In genomic region chr3:125055165-125055912, GRCh38 we compare ENCODE assay signal across 8 cellular contexts. TPM values are rescaled to one million over a fixed set of nuclear protein-coding genes. Genes with fewer than 3 reads are reported as not detected.
DNase-seq lines count a peak whose midpoint lies in the region; ATAC-seq and TF ChIP-seq lines count a peak whose summit lies in the region.

No MANE protein-coding gene starts in this region.

- peak overlapping the region; percentile 79 for H4K91ac ChIP-seq in IMR-90 (ENCODE audit: insufficient read depth, low read depth, low read length)

- peak overlapping the region; percentile 71 for H3K14ac ChIP-seq in IMR-90 (replicated peaks; ENCODE audit: low read depth, low read length)

- DNase-seq in COR-L47 (lab: John Stamatoyannopoulos, UW) (peak; percentile 50), IMR-90 (peak; percentile 20), left cardiac atrium (peak; percentile 50), sigmoid colon (no peak), NCI-H2081 (lab: John Stamatoyannopoulos, UW) (no peak)
- DNase-seq in activated T-helper 9 cell treated with anti-CD3 and anti-CD28 coated beads, Interleukin-2, amount 50 U/mL, for 16 hours (ENCODE audit: low read depth) = peak; percentile 10

- POLR2A ChIA-PET in IMR-90 (lab: Charles Lee; ENCODE audit: unreplicated experiment) = no interaction called here

- peaks cover 38% of the 10 kb centered on the region for H4K20me1 ChIP-seq in IMR-90 (ENCODE audit: insufficient read depth, low read length)

- H3K27ac ChIP-seq in IMR-90 (ENCODE audit: insufficient read depth, low read length) (peak overlapping the region; percentile 94), sigmoid colon (peak overlapping the region; percentile 93 to 95 (median 94))

- intact Hi-C loops in IMR-90 (cut with micrococcal nuclease) = loop anchor here (1.0 to 2.0 kb wide), 3 partner anchors 46 to 383 kb away; partner anchors contain the start of gene ZNF148
- intact Hi-C loops in left cardiac atrium (cut with DNase I) = no loop called here
- intact Hi-C loops in sigmoid colon (cut with DNase I) = loop anchor here (2.0 to 10.0 kb wide), 3 partner anchors 53 to 529 kb away; no protein-coding TSS in a partner anchor

- H2AFZ ChIP-seq in IMR-90 (replicated peaks; ENCODE audit: low read length, poor library complexity) = peak overlapping the region; percentile 71

- peak overlapping the region; percentile 71; the same call in 1 of the 2 replicates for H4K5ac ChIP-seq in IMR-90 (ENCODE audit: low read depth, low read length)

- H2AK5ac ChIP-seq in IMR-90 (ENCODE audit: low read depth, low read length) = peak overlapping the region; percentile 51; the same call in 1 of the 2 replicates

- H3K4me3 ChIP-seq in IMR-90 (ENCODE audit: insufficient read depth, low read depth, low read length) (peak overlapping the region; percentile 96), sigmoid colon (peak overlapping the region; percentile 64 to 81 (median 79))

- ATAC-seq in GM21367 (IDR thresholded peaks at IDR 0.05; ENCODE audit: unreplicated experiment) (peak; percentile 17), IMR-90 (ENCODE audit: low read depth) (peak; percentile 9), left cardiac atrium (peak; percentile 0 to 4), GM18519 (IDR thresholded peaks at IDR 0.05; ENCODE audit: low FRiP score, unreplicated experiment) (no peak)

- H3K18ac ChIP-seq in IMR-90 (ENCODE audit: low read depth, low read length) = peak overlapping the region; percentile 91

- H2BK20ac ChIP-seq in IMR-90 (ENCODE audit: low read depth, low read length) = peak overlapping the region; percentile 8; the same call in 1 of the 2 replicates

- peak overlapping the region; percentile 95 for H3K4me2 ChIP-seq in IMR-90 (ENCODE audit: low read depth, low read length)

- TF ChIP-seq CTCF in IMR-90 (conservative IDR thresholded peaks at IDR 0.05; ENCODE audit: low read depth, low read length) (0 out of 2 replicates have a peak, but pooled peaks have one; percentile 2), sigmoid colon (IDR thresholded peaks at IDR 0.05) (no peak)

- H3K9ac ChIP-seq in IMR-90 (ENCODE audit: low read depth, low read length) = peak overlapping the region; percentile 94

- H3K4me1 ChIP-seq in IMR-90 (ENCODE audit: control insufficient read depth, insufficient read depth, low read length) (peaks cover 30% of the 10 kb centered on the region), sigmoid colon (peaks cover 0 to 71% (median 64%) of the 10 kb centered on the region in 4 donors)

- in situ Hi-C loops in IMR-90 (cut with MboI; ENCODE audit: low sequenced_read_pairs) = no loop called here

- peak overlapping the region; percentile 19 to 53; a peak in 3 of 4 replicates for H4K8ac ChIP-seq in IMR-90 (ENCODE audit: low read depth in 2 of 2, low read length in 2 of 2)

- H3K27me3 ChIP-seq in IMR-90 (ENCODE audit: control insufficient read depth, insufficient read depth, low read length) (no peaks in the 10 kb centered on the region), sigmoid colon (no peaks in the 10 kb centered on the region)

- TF ChIP-seq EP300 in sigmoid colon (IDR thresholded peaks at IDR 0.05) = no peak

- WGBS in IMR-90 (ENCODE audit: extremely low coverage in 2 of 2, insufficient read length in 1 of 2), 2 experiments = 0% methylated on average over 50 of the region's 82 CpGs; no CpG with 5 or more reads in 1 of the 2 experiments
- WGBS in sigmoid colon, 2 donors = 0 to 1% methylated on average over 82 of the region's 82 CpGs

- H2BK5ac ChIP-seq in IMR-90 (ENCODE audit: low read depth, low read length, poor library complexity, severe bottlenecking) = peak overlapping the region; percentile 95

- peak overlapping the region; percentile 86 for H3K56ac ChIP-seq in IMR-90 (ENCODE audit: extremely low read depth, insufficient read depth, low read length)

- peaks cover 18 to 44% of the 10 kb centered on the region in 2 experiments for H3K79me1 ChIP-seq in IMR-90 (ENCODE audit: low read depth in 1 of 2, low read length in 2 of 2)

- peaks cover 29% of the 10 kb centered on the region for H3K9me1 ChIP-seq in IMR-90 (ENCODE audit: insufficient read depth, low read length)

- H3K36me3 ChIP-seq in IMR-90 (ENCODE audit: control insufficient read depth, insufficient read depth, low read length) = peaks cover 8% of the 10 kb centered on the region; the same call in 1 of the 2 replicates
- no peaks in the 10 kb centered on the region for H3K36me3 ChIP-seq in sigmoid colon

- no peak for TF ChIP-seq RAD21 in IMR-90 (IDR thresholded peaks at IDR 0.05; ENCODE audit: low read length)

- H2BK120ac ChIP-seq in IMR-90 (ENCODE audit: low read depth, low read length) = peak overlapping the region; percentile 62

- CTCF ChIA-PET in IMR-90 (lab: Yijun Ruan, JAX) = interaction anchor here (1.4 kb wide), 1 partner anchor 52 kb away, joined by 4 read pairs; no protein-coding TSS in a partner anchor

- H3K9me3 ChIP-seq in IMR-90 (ENCODE audit: control insufficient read depth, insufficient read depth, low read length) (no peaks in the 10 kb centered on the region), sigmoid colon (no peaks in the 10 kb centered on the region)

- peak overlapping the region; percentile 53 for H3K4ac ChIP-seq in IMR-90 (ENCODE audit: low read depth, low read length)

- peak overlapping the region; percentile 44 for H3K23ac ChIP-seq in IMR-90 (ENCODE audit: low read depth, low read length)

- peak overlapping the region; percentile 81 for H2AK9ac ChIP-seq in IMR-90 (replicated peaks; ENCODE audit: low read depth, low read length, poor library complexity)

- dilution Hi-C loops in IMR-90 (cut with HindIII; ENCODE audit: low sequenced_read_pairs, unreplicated experiment) = no loop called here

- peak overlapping the region; percentile 69; the same call in 1 of the 3 replicates for H2BK15ac ChIP-seq in IMR-90 (ENCODE audit: low read depth, low read length)

- no peak for TF ChIP-seq POLR2A in IMR-90 (IDR thresholded peaks at IDR 0.05; ENCODE audit: low read depth, low read length)
- no peak for TF ChIP-seq POLR2A in sigmoid colon (IDR thresholded peaks at IDR 0.05)

- BruUV-seq in IMR-90 (replicated peaks; lab: Mats Ljungman, UMichigan) = no TSS peak

TF ChIP-seq in IMR-90, 13 proteins besides CTCF, POLR2A, EP300 and RAD21:
- no peak for TF ChIP-seq SMC3 (IDR thresholded peaks at IDR 0.05; ENCODE audit: low read depth, low read length)
- TF ChIP-seq FOS (IDR thresholded peaks at IDR 0.05; ENCODE audit: low read depth, low read length) = no peak
- no peak for TF ChIP-seq CHD1 (IDR thresholded peaks at IDR 0.05; ENCODE audit: low read depth, low read length)
- no peak for TF ChIP-seq MAFK (IDR thresholded peaks at IDR 0.05; ENCODE audit: low read depth, low read length)
- no peak for TF ChIP-seq BHLHE40 (IDR thresholded peaks at IDR 0.05; ENCODE audit: low read depth, low read length)
- TF ChIP-seq MAZ (IDR thresholded peaks at IDR 0.05; ENCODE audit: borderline replicate concordance, low read depth, low read length) = no peak

RNA-seq across cellular contexts. Expression of gene HEG1, which starts 0.5 kb away (rescaled TPM):
- total RNA-seq in IMR-90 (2012; rRNA removed) (23.9 and 25.6 TPM in 2 replicates), left cardiac atrium (100 to 1,000 TPM; 120 to 149 TPM), sigmoid colon (10 to 100 TPM; 24.5 to 61.6 (median 41.5) TPM)
- polyA plus RNA-seq in IMR-90 (2012; rRNA removed) (36.3 and 43.4 TPM in 2 replicates), sigmoid colon (1 to 10 TPM in 2 of 3 donors, under 1 TPM in 1; 0.92 to 9.7 (median 1.8) TPM)
- polyA plus RNA-seq in IMR-90 (2012; cell fraction: cytosol; rRNA removed) = 26.1 and 37.9 TPM in 2 replicates
- polyA plus RNA-seq in IMR-90 (2012; cell fraction: nucleus; rRNA removed; ENCODE audit: low replicate concordance) = 30.7 and 53.5 TPM in 2 replicates

Comparison
In these comparisons a context has a peak if more than half of its experiments do, and no peak if none do; other contexts are left out.
1. DNase-seq: peak in COR-L47 (single experiment), IMR-90 (single experiment), activated T-helper 9 cell treated with anti-CD3 and anti-CD28 coated beads, Interleukin-2, amount 50 U/mL, for 16 hours (single experiment) and left cardiac atrium (single experiment); none in sigmoid colon (single experiment) and NCI-H2081 (0 of 2).
2. intact Hi-C loops: an anchor here in IMR-90 (1.0 to 2.0 kb wide) and sigmoid colon (2.0 to 10.0 kb wide); none called in left cardiac atrium.